Comparison of ENCODE assay signal across 1 cellular context in the genomic region with DNA sequence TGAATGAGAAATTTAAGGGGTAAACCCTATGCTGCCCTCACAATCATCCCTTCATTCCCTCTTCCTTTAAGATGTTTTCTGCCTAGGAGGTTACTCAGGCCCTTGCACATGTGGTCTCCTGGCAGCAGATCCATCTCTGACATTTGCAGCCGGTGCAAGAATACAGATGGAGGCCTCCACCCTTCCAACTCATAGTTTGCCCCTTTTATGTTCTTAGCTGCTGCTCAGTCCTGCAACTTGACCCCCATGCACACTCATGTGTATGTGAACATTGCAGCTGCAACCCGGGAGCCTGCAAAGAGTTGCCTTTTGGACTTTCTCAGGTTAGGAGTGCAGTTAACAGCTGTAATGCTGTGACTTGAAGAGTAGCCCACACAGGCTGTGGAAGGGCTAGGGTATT.
TF ChIP-seq lines count a peak whose summit lies in the region.

No MANE protein-coding gene starts in this region.

TF ChIP-seq in SK-N-SH treated with all-trans-retinoic acid at 6 μM for 48 hours, 23 proteins besides CTCF, POLR2A, EP300 and RAD21 (continued from another document):
- TF ChIP-seq, protein P1, sequence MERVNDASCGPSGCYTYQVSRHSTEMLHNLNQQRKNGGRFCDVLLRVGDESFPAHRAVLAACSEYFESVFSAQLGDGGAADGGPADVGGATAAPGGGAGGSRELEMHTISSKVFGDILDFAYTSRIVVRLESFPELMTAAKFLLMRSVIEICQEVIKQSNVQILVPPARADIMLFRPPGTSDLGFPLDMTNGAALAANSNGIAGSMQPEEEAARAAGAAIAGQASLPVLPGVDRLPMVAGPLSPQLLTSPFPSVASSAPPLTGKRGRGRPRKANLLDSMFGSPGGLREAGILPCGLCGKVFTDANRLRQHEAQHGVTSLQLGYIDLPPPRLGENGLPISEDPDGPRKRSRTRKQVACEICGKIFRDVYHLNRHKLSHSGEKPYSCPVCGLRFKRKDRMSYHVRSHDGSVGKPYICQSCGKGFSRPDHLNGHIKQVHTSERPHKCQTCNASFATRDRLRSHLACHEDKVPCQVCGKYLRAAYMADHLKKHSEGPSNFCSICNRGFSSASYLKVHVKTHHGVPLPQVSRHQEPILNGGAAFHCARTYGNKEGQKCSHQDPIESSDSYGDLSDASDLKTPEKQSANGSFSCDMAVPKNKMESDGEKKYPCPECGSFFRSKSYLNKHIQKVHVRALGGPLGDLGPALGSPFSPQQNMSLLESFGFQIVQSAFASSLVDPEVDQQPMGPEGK (CRISPR knock-in tag; IDR thresholded peaks at IDR 0.05; ENCODE audit: borderline replicate concordance) = no peak
- TF ChIP-seq PPARA (CRISPR knock-in tag; IDR thresholded peaks at IDR 0.05; ENCODE audit: borderline replicate concordance) = no peak
- no peak for TF ChIP-seq ZNF565 (CRISPR knock-in tag; conservative IDR thresholded peaks at IDR 0.05; ENCODE audit: low read depth)
- TF ChIP-seq ARNTL (CRISPR knock-in tag; IDR thresholded peaks at IDR 0.05; ENCODE audit: borderline replicate concordance, low read depth) = no peak
- TF ChIP-seq ZNF70 (CRISPR knock-in tag; IDR thresholded peaks at IDR 0.05) = no peak
- no peak for TF ChIP-seq OSR1 (CRISPR knock-in tag; IDR thresholded peaks at IDR 0.05)
- TF ChIP-seq, protein P2, sequence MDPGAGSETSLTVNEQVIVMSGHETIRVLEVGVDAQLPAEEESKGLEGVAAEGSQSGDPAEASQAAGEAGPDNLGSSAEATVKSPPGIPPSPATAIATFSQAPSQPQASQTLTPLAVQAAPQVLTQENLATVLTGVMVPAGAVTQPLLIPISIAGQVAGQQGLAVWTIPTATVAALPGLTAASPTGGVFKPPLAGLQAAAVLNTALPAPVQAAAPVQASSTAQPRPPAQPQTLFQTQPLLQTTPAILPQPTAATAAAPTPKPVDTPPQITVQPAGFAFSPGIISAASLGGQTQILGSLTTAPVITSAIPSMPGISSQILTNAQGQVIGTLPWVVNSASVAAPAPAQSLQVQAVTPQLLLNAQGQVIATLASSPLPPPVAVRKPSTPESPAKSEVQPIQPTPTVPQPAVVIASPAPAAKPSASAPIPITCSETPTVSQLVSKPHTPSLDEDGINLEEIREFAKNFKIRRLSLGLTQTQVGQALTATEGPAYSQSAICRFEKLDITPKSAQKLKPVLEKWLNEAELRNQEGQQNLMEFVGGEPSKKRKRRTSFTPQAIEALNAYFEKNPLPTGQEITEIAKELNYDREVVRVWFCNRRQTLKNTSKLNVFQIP (CRISPR knock-in tag; IDR thresholded peaks at IDR 0.05; ENCODE audit: borderline replicate concordance, low read depth) = no peak
- no peak for TF ChIP-seq SNAI2 (CRISPR knock-in tag; IDR thresholded peaks at IDR 0.05)
